8 cellular contexts compared by ENCODE assay signal in genomic region chr2:42360890-42361727, GRCh38. TPM values are rescaled to one million over a fixed set of nuclear protein-coding genes. Genes with fewer than 3 reads are reported as not detected.
DNase-seq lines count a peak whose midpoint lies in the region; TF ChIP-seq lines count a peak whose summit lies in the region.

COX7A2L (minus strand) TSS chr2:42361217; CDS start chr2:42361161, 56 bp downstream.

- no peaks in the 10 kb centered on the region for H3K9me3 ChIP-seq in neuronal stem cell (replicated peaks in 1 of 2; ENCODE audit: control insufficient read depth in 2 of 2, insufficient read depth in 1 of 2, low read depth in 1 of 2, low read length in 2 of 2)

- DNase-seq in GM04503 (ENCODE audit: low read depth) (peak; percentile 78), HEK293T (ENCODE audit: extremely low spot score) (peak; percentile 98), MV-4-11 (lab: John Stamatoyannopoulos, UW) (peak; percentile 93), SK-MEL-5 (ENCODE audit: low read depth, low spot score) (peak; percentile 98), foreskin melanocyte (peak; percentile 95), neuronal stem cell (ENCODE audit: low spot score) (peak; percentile 94)
- peak; percentile 94 for DNase-seq in activated naive CD4-positive, alpha-beta T cell treated with Interleukin-2 at 50 U/mL for 16 hours

- H2BK5ac ChIP-seq in neuronal stem cell (ENCODE audit: low read length), result peak within 1 kb of the TSS; percentile 58

- H3K18ac ChIP-seq in neuronal stem cell (ENCODE audit: low read length), result peak within 1 kb of the TSS; percentile 96

- peak within 1 kb of the TSS; percentile 75 for H3K4me2 ChIP-seq in neuronal stem cell (ENCODE audit: insufficient read depth, low read length, poor library complexity, severe bottlenecking)

- H4K91ac ChIP-seq in neuronal stem cell (ENCODE audit: low read depth, low read length, poor library complexity), result no peak within 1 kb of the TSS

- CTCF ChIA-PET in HEK293T (lab: Yijun Ruan, JAX), result no interaction called here

- peak within 1 kb of the TSS; percentile 78 for H2AFZ ChIP-seq in neuronal stem cell (ENCODE audit: low read length)

- H3K14ac ChIP-seq in neuronal stem cell (ENCODE audit: low read length), result peak within 1 kb of the TSS; percentile 99

- H3K4me1 ChIP-seq in neuronal stem cell (ENCODE audit: control insufficient read depth in 2 of 2, insufficient read depth in 1 of 2, low read depth in 1 of 2, low read length in 2 of 2), result peaks cover 3 to 4% of the 10 kb centered on the region in 2 donors

- peak within 1 kb of the TSS; percentile 98 for H3K9ac ChIP-seq in neuronal stem cell (ENCODE audit: low read depth, low read length, poor library complexity)

- no CpG with 5 or more reads among the region's 61 CpGs for WGBS in neuronal stem cell (ENCODE audit: extremely low coverage in 2 of 2, insufficient read length in 2 of 2, insufficient replicate concordance in 1 of 2), 2 donors

- H3K4ac ChIP-seq in neuronal stem cell (ENCODE audit: low read length), result no peak within 1 kb of the TSS

- in situ Hi-C loops in SK-MEL-5 (cut with HindIII; ENCODE audit: low pct_unique_long_range_greater_than_20kb, low sequenced_read_pairs), result no loop called here

- POLR2A ChIA-PET in HEK293T (lab: Yijun Ruan, JAX), result no interaction called here

- TF ChIP-seq CTCF in subcutaneous adipose tissue (IDR thresholded peaks at IDR 0.05; ENCODE audit: low read depth), result no peak

- peak within 1 kb of the TSS; percentile 87 to 99 for H3K4me3 ChIP-seq in neuronal stem cell (ENCODE audit: low read length in 2 of 2)

- no peak within 1 kb of the TSS for H2BK120ac ChIP-seq in neuronal stem cell (ENCODE audit: low read depth, low read length)

- H4K8ac ChIP-seq in neuronal stem cell (ENCODE audit: low read depth, low read length), result no peak within 1 kb of the TSS

- peaks cover 0 to 32% (median 0%) of the 10 kb centered on the region in 3 experiments for H3K27me3 ChIP-seq in neuronal stem cell (ENCODE audit: control insufficient read depth in 3 of 3, insufficient read depth in 3 of 3, low read depth in 1 of 3, low read length in 3 of 3)

- H3K27ac ChIP-seq in neuronal stem cell (replicated peaks; ENCODE audit: low read length), result peak within 1 kb of the TSS; percentile 76

- no peak within 1 kb of the TSS for H2AK5ac ChIP-seq in neuronal stem cell (ENCODE audit: low read depth, low read length)

- no peak within 1 kb of the TSS for H2BK12ac ChIP-seq in neuronal stem cell (ENCODE audit: low read length)

- peaks cover 10% of the 10 kb centered on the region for H3K79me1 ChIP-seq in neuronal stem cell (ENCODE audit: low read depth, low read length)

- H3K23ac ChIP-seq in neuronal stem cell (ENCODE audit: low read depth, low read length, poor library complexity), result peak within 1 kb of the TSS; percentile 45

- peaks cover 0 to 4% of the 10 kb centered on the region in 2 donors for H3K36me3 ChIP-seq in neuronal stem cell (replicated peaks in 1 of 2; ENCODE audit: control insufficient read depth in 2 of 2, insufficient read depth in 2 of 2, low read length in 2 of 2)

- H2BK15ac ChIP-seq in neuronal stem cell (ENCODE audit: low read length), result no peak within 1 kb of the TSS

TF ChIP-seq in HEK293T, 16 proteins besides CTCF, POLR2A, EP300 and RAD21:
- TF ChIP-seq TARDBP (IDR thresholded peaks at IDR 0.05), result no peak
- no peak for TF ChIP-seq ZNF384 (IDR thresholded peaks at IDR 0.05)
- TF ChIP-seq FOXA1 (IDR thresholded peaks at IDR 0.05), result no peak
- TF ChIP-seq ARNT (IDR thresholded peaks at IDR 0.05), result no peak
- no peak for TF ChIP-seq FOXM1 (IDR thresholded peaks at IDR 0.05; ENCODE audit: borderline replicate concordance)
- TF ChIP-seq LEF1 (IDR thresholded peaks at IDR 0.05; ENCODE audit: borderline replicate concordance), result no peak

RNA-seq across cellular contexts. Expression of gene COX7A2L, which starts in this region (rescaled TPM):
- total RNA-seq in SK-MEL-5 (2014; rRNA removed; shearing (Covaris generic)), result 412 and 442 TPM in 2 replicates
- polyA plus RNA-seq in SK-MEL-5 (2015; cell fraction: cytosol; rRNA removed), result 250 and 325 TPM in 2 replicates
- polyA plus RNA-seq in SK-MEL-5 (2015; cell fraction: nucleus; rRNA removed), result 49.2 and 54.4 TPM in 2 replicates
- 136 TPM for polyA plus RNA-seq in neuronal stem cell (2013, experiment 1 of 2)
- 130 TPM for polyA plus RNA-seq in neuronal stem cell (2013, experiment 2 of 2)
- total RNA-seq in subcutaneous adipose tissue, result 100 to 1,000 TPM; 125 to 163 (median 150) TPM

Comparison
In these comparisons a context has a peak if more than half of its experiments do, and no peak if none do; other contexts are left out.
1. Peak in every context shown above with its lines: DNase-seq, H3K4me3 ChIP-seq and H3K27ac ChIP-seq.